In the genomic region with DNA sequence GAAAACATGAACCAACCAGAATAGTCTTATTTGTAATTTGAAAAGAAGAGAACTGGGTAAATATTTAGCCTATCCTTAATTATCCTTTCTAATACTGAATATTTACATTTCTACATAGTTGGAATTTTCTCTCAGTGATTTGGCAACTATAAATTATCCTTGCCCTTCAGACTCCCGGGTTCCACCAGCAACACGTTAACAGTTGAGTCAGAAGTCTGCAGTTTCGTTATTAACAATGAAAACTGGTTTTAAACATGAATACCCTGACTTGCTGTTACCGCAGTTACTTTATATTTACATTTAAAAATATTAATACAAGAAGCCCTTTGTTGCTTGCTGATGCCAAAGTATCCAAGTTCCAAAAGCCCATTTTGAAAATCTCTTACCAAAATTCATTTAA, we compare ENCODE assay signal across 11 cellular contexts.
DNase-seq lines count a peak whose midpoint lies in the region; ATAC-seq and TF ChIP-seq lines count a peak whose summit lies in the region.
"Had no signal": no experiment of that assay in that cellular context is flagged by ENCODE, and none has a peak within 500 bp of the region (broad histone marks: within the 10 kb centered on the region; RNA-seq: fewer than 3 reads in every experiment).

No MANE protein-coding gene starts in this region.

- H3K4me2 ChIP-seq in OCI-LY1 (ENCODE audit: low read length) (no peak overlapping the region), trophoblast cell (ENCODE audit: low read length) (no peak overlapping the region)

- TF ChIP-seq CTCF in OCI-LY1 (IDR thresholded peaks at IDR 0.05; ENCODE audit: low read length) (no peak), right atrium auricular region (IDR thresholded peaks at IDR 0.05) (no peak)

- H3K36me3 ChIP-seq in OCI-LY1 (ENCODE audit: insufficient read depth, low read length) (no peaks in the 10 kb centered on the region), right atrium auricular region (no peaks in the 10 kb centered on the region), trophoblast cell (ENCODE audit: control insufficient read depth in 1 of 2, insufficient read depth in 2 of 2, low read length in 2 of 2) (no peaks in the 10 kb centered on the region)
- H3K36me3 ChIP-seq: heart right ventricle, sigmoid colon had no signal

- no peak overlapping the region for H4K91ac ChIP-seq in trophoblast cell (ENCODE audit: low read depth, low read length)

- H2AFZ ChIP-seq in OCI-LY1 (ENCODE audit: low read length): peak overlapping the region; percentile 99
- no peak overlapping the region for H2AFZ ChIP-seq in trophoblast cell (ENCODE audit: insufficient read depth, low read length, poor library complexity)

- H3K4me1 ChIP-seq in OCI-LY1 (ENCODE audit: insufficient read depth, low read length, severe bottlenecking) (peaks cover 11% of the 10 kb centered on the region), right atrium auricular region (no peaks in the 10 kb centered on the region), trophoblast cell (ENCODE audit: control insufficient read depth in 1 of 2, insufficient read depth in 2 of 2, low read length in 2 of 2) (no peaks in the 10 kb centered on the region)
- H3K4me1 ChIP-seq: heart right ventricle had no signal

- no peak overlapping the region for H2BK5ac ChIP-seq in trophoblast cell (ENCODE audit: low read depth, low read length, poor library complexity)

- H3K9me3 ChIP-seq in OCI-LY1 (ENCODE audit: low read length): no peaks in the 10 kb centered on the region
- H3K9me3 ChIP-seq in right atrium auricular region: no peaks in the 10 kb centered on the region
- no peaks in the 10 kb centered on the region for H3K9me3 ChIP-seq in trophoblast cell (ENCODE audit: insufficient read depth, low read depth, low read length)
- H3K9me3 ChIP-seq: heart right ventricle, sigmoid colon had no signal

- no peaks in the 10 kb centered on the region for H3K79me1 ChIP-seq in trophoblast cell (ENCODE audit: low read length)

- no peak overlapping the region for H4K12ac ChIP-seq in trophoblast cell (ENCODE audit: low read depth, low read length)

- no peak overlapping the region for H3K23ac ChIP-seq in trophoblast cell (ENCODE audit: low read length)

- no peak overlapping the region for H3K4ac ChIP-seq in trophoblast cell (ENCODE audit: low read depth, low read length)

- ATAC-seq in GM18499 (IDR thresholded peaks at IDR 0.05; ENCODE audit: insufficient read depth, unreplicated experiment) (peak; percentile 40), GM21526 (IDR thresholded peaks at IDR 0.05; ENCODE audit: low FRiP score, unreplicated experiment) (peak; percentile 32)
- ATAC-seq: heart right ventricle had no signal

- no peaks in the 10 kb centered on the region for H4K20me1 ChIP-seq in OCI-LY1 (ENCODE audit: insufficient read depth, low read length)

- H2AK5ac ChIP-seq in trophoblast cell (ENCODE audit: low read length): no peak overlapping the region

- no peaks in the 10 kb centered on the region for H3K79me2 ChIP-seq in OCI-LY1 (ENCODE audit: insufficient read depth, low read length)
- no peaks in the 10 kb centered on the region for H3K79me2 ChIP-seq in trophoblast cell (ENCODE audit: control insufficient read depth, insufficient read depth, low read length, poor library complexity)

- no peak overlapping the region for H4K8ac ChIP-seq in trophoblast cell (ENCODE audit: low read depth, low read length)

- DNase-seq in kidney glomerular epithelial cell (lab: John Stamatoyannopoulos, UW): peak; percentile 36
- DNase-seq in right atrium auricular region (ENCODE audit: low spot score): no peak
- no peak for DNase-seq in trophoblast cell
- no peak for DNase-seq in stimulated activated CD4-positive, alpha-beta T cell treated with anti-CD3 and anti-CD28 coated beads, Interleukin-4, amount 100 ng/mL, for 24 hours
- no peak for DNase-seq in NCI-H2081 (lab: John Stamatoyannopoulos, UW)
- DNase-seq: heart right ventricle, NCI-H1105, sigmoid colon had no signal

- H3K9ac ChIP-seq in OCI-LY1 (ENCODE audit: low read length): no peak overlapping the region
- H3K9ac ChIP-seq in trophoblast cell (ENCODE audit: low read length): no peak overlapping the region

- H3K14ac ChIP-seq in trophoblast cell (ENCODE audit: low read length): no peak overlapping the region

- no peaks in the 10 kb centered on the region for H3F3A ChIP-seq in OCI-LY1 (ENCODE audit: insufficient read depth, low read length)

- H2BK12ac ChIP-seq in trophoblast cell (ENCODE audit: low read length): no peak overlapping the region

- H3K27ac ChIP-seq in OCI-LY1 (ENCODE audit: low read depth, low read length, poor library complexity, severe bottlenecking): no peak overlapping the region
- H3K27ac ChIP-seq in right atrium auricular region: no peak overlapping the region
- H3K27ac ChIP-seq in trophoblast cell (ENCODE audit: low read depth, low read length): no peak overlapping the region
- H3K27ac ChIP-seq: heart right ventricle, sigmoid colon had no signal

- no peak overlapping the region for H3K4me3 ChIP-seq in OCI-LY1 (ENCODE audit: low read depth, low read length, poor library complexity, severe bottlenecking)
- H3K4me3 ChIP-seq in right atrium auricular region: no peak overlapping the region
- H3K4me3 ChIP-seq in trophoblast cell (ENCODE audit: low read depth, low read length): no peak overlapping the region
- H3K4me3 ChIP-seq: heart right ventricle, sigmoid colon had no signal

- H3K9me2 ChIP-seq in OCI-LY1 (ENCODE audit: low read depth, low read length): no peaks in the 10 kb centered on the region

- no peak overlapping the region for H3K18ac ChIP-seq in trophoblast cell (ENCODE audit: low read length)

- no peak overlapping the region for H2BK120ac ChIP-seq in trophoblast cell (ENCODE audit: insufficient read depth, low read length, poor library complexity)

- no CpG with 5 or more reads among the region's 4 CpGs for WGBS in trophoblast cell (ENCODE audit: extremely low coverage, insufficient coverage, insufficient read length)

- H3K27me3 ChIP-seq in OCI-LY1 (ENCODE audit: insufficient read depth, low read length): no peaks in the 10 kb centered on the region
- H3K27me3 ChIP-seq in right atrium auricular region: no peaks in the 10 kb centered on the region
- H3K27me3 ChIP-seq in trophoblast cell (ENCODE audit: insufficient read depth, low read length): no peaks in the 10 kb centered on the region
- H3K27me3 ChIP-seq: heart right ventricle, sigmoid colon had no signal
